ENCODE assay signal across 17 cellular contexts in genomic region chr17:5522476-5522875, GRCh38.
"Had no signal": no experiment of that assay in that cellular context is flagged by ENCODE, and none has a peak within 500 bp of the region (broad histone marks: within the 10 kb centered on the region; RNA-seq: fewer than 3 reads in every experiment).

No MANE protein-coding gene starts in this region.

- H3K4me3 ChIP-seq: ascending aorta, cardiac muscle cell, coronary artery, sigmoid colon, transverse colon had no signal

- DNase-seq: activated naive CD4-positive, alpha-beta T cell treated with Interleukin-2 at 50 U/mL for 16 hours; activated naive CD8-positive, alpha-beta T cell treated with anti-CD3 and anti-CD28 coated beads, Interleukin-2, amount 50 U/mL, for 24 hours; effector memory CD4-positive, alpha-beta T cell; erythroblast; hippocampal formation; kidney glomerular epithelial cell; midbrain; nucleus accumbens; sigmoid colon; stimulated activated CD4-positive, alpha-beta T cell treated with anti-CD3 and anti-CD28 coated beads, Interleukin-2, amount 100 ng/mL, for 24 hours; stimulated activated naive CD4-positive, alpha-beta T cell; substantia nigra; transverse colon had no signal

- ATAC-seq: activated CD4-positive, CD25-positive, alpha-beta regulatory T cell treated with anti-CD3 and anti-CD28 coated beads, Interleukin-2, amount 50 U/mL, for 24 hours; activated naive CD8-positive, alpha-beta T cell treated with anti-CD3 and anti-CD28 coated beads, Interleukin-2, amount 50 U/mL, for 24 hours had no signal

- H3K36me3 ChIP-seq: cardiac muscle cell, transverse colon had no signal

- H3K9me3 Mint-ChIP-seq: activated naive CD8-positive, alpha-beta T cell treated with anti-CD3 and anti-CD28 coated beads, Interleukin-2, amount 50 U/mL, for 24 hours had no signal

- H3K27ac ChIP-seq: ascending aorta, cardiac muscle cell, coronary artery, sigmoid colon, transverse colon had no signal

- H3K27me3 ChIP-seq: ascending aorta, cardiac muscle cell, sigmoid colon, transverse colon had no signal

- H3K27ac Mint-ChIP-seq: activated naive CD8-positive, alpha-beta T cell treated with anti-CD3 and anti-CD28 coated beads, Interleukin-2, amount 50 U/mL, for 24 hours had no signal

- H3K27me3 Mint-ChIP-seq: activated naive CD8-positive, alpha-beta T cell treated with anti-CD3 and anti-CD28 coated beads, Interleukin-2, amount 50 U/mL, for 24 hours had no signal

- H3K9me3 ChIP-seq: ascending aorta, sigmoid colon, transverse colon had no signal

- H3K4me3 Mint-ChIP-seq: activated naive CD8-positive, alpha-beta T cell treated with anti-CD3 and anti-CD28 coated beads, Interleukin-2, amount 50 U/mL, for 24 hours had no signal
